Comparison of ENCODE assay signal across 13 cellular contexts in genomic region chr6:15776458-15776980, GRCh38.
DNase-seq lines count a peak whose midpoint lies in the region; ATAC-seq and TF ChIP-seq lines count a peak whose summit lies in the region.
"Had no signal": no experiment of that assay in that cellular context is flagged by ENCODE, and none has a peak within 500 bp of the region (broad histone marks: within the 10 kb centered on the region; RNA-seq: fewer than 3 reads in every experiment).

No MANE protein-coding gene starts in this region.

- TF ChIP-seq CTCF in GM06990 (IDR thresholded peaks at IDR 0.05; ENCODE audit: insufficient read depth, low read length, poor library complexity, severe bottlenecking) (no peak), BE2C (IDR thresholded peaks at IDR 0.05; ENCODE audit: low read depth, low read length) (no peak)

- H3K4me1 ChIP-seq in BE2C = 0 out of 2 replicates have a peak, but pooled peaks cover 3% of the 10 kb centered on the region
- H3K4me1 ChIP-seq: BLaER1 had no signal

- ATAC-seq in GM18861 (IDR thresholded peaks at IDR 0.05; ENCODE audit: unreplicated experiment) = peak; percentile 82
- ATAC-seq in HG03354 (IDR thresholded peaks at IDR 0.05; ENCODE audit: poor library complexity, severe bottlenecking, unreplicated experiment) = peak; percentile 78
- ATAC-seq in activated naive CD8-positive, alpha-beta T cell treated with anti-CD3 and anti-CD28 coated beads, Interleukin-2, amount 50 U/mL, for 24 hours = peak; percentile 87
- ATAC-seq: left colon had no signal

- DNase-seq in GM06990 (ENCODE audit: extremely low read depth, insufficient read length) = peak; percentile 39
- peak; percentile 18 for DNase-seq in activated naive CD8-positive, alpha-beta T cell treated with anti-CD3 and anti-CD28 coated beads, Interleukin-2, amount 50 U/mL, for 24 hours
- no peak for DNase-seq in NCI-H2107 treated with DMSO at 0.1 percent for 48 hours (lab: John Stamatoyannopoulos, UW; ENCODE audit: unreplicated experiment)
- no peak for DNase-seq in BE2C
- DNase-seq in hypothalamus (lab: John Stamatoyannopoulos, UW) = no peak
- no peak for DNase-seq in inferior parietal cortex (ENCODE audit: extremely low spot score)
- DNase-seq: left colon; MG63; NCI-H446 treated with DMSO at 0.1 percent for 48 hours; stimulated activated naive CD4-positive, alpha-beta T cell treated with Interleukin-2 at 50 U/mL for 16 hours had no signal

- peak overlapping the region; percentile 42 for H3K4me3 Mint-ChIP-seq in activated naive CD8-positive, alpha-beta T cell treated with anti-CD3 and anti-CD28 coated beads, Interleukin-2, amount 50 U/mL, for 24 hours

- no peaks in the 10 kb centered on the region for H3K9me3 ChIP-seq in BE2C
- H3K9me3 ChIP-seq: BLaER1, MG63 had no signal

- peak overlapping the region; percentile 86 for H3K27ac Mint-ChIP-seq in activated naive CD8-positive, alpha-beta T cell treated with anti-CD3 and anti-CD28 coated beads, Interleukin-2, amount 50 U/mL, for 24 hours

- no peaks in the 10 kb centered on the region for H3K9me3 Mint-ChIP-seq in activated naive CD8-positive, alpha-beta T cell treated with anti-CD3 and anti-CD28 coated beads, Interleukin-2, amount 50 U/mL, for 24 hours

- H3K4me3 ChIP-seq in GM06990 (replicated peaks; ENCODE audit: low read depth, low read length) (no peak overlapping the region), BE2C (ENCODE audit: low read depth, low read length) (no peak overlapping the region)
- H3K4me3 ChIP-seq: BLaER1, MG63 had no signal

- H3K36me3 Mint-ChIP-seq in activated naive CD8-positive, alpha-beta T cell treated with anti-CD3 and anti-CD28 coated beads, Interleukin-2, amount 50 U/mL, for 24 hours (ENCODE audit: low read depth) = no peaks in the 10 kb centered on the region

- H3K27me3 ChIP-seq in GM06990 (replicated peaks; ENCODE audit: control insufficient read depth, insufficient read depth, low read length) (no peaks in the 10 kb centered on the region), BE2C (peaks cover 53% of the 10 kb centered on the region)
- H3K27me3 ChIP-seq: BLaER1, MG63 had no signal

- peaks cover 44% of the 10 kb centered on the region for H3K4me1 Mint-ChIP-seq in activated naive CD8-positive, alpha-beta T cell treated with anti-CD3 and anti-CD28 coated beads, Interleukin-2, amount 50 U/mL, for 24 hours

- H3K36me3 ChIP-seq in GM06990 (ENCODE audit: control insufficient read depth, insufficient read depth, low read length) = no peaks in the 10 kb centered on the region
- H3K36me3 ChIP-seq in BE2C = no peaks in the 10 kb centered on the region
- H3K36me3 ChIP-seq: BLaER1, MG63 had no signal

- H3K27me3 Mint-ChIP-seq in activated naive CD8-positive, alpha-beta T cell treated with anti-CD3 and anti-CD28 coated beads, Interleukin-2, amount 50 U/mL, for 24 hours = peaks cover 6% of the 10 kb centered on the region

Comparison
In these comparisons a context has a peak if more than half of its experiments do, and no peak if none do; other contexts are left out.
1. DNase-seq: peak in GM06990 (single experiment) and activated naive CD8-positive, alpha-beta T cell treated with anti-CD3 and anti-CD28 coated beads, Interleukin-2, amount 50 U/mL, for 24 hours (single experiment); none in NCI-H2107 treated with DMSO at 0.1 percent for 48 hours (single experiment), BE2C (single experiment), hypothalamus (0 of 51) and inferior parietal cortex (single experiment).
2. Peak in every context shown above with its lines, with median percentiles within 50 percentile points of each other: ATAC-seq.